ENCODE assay signal across 13 cellular contexts in genomic region chr6:24777227-24777626, GRCh38. TPM values are rescaled to one million over a fixed set of nuclear protein-coding genes. Genes with fewer than 3 reads are reported as not detected.
DNase-seq lines count a peak whose midpoint lies in the region; ATAC-seq, FAIRE-seq and TF ChIP-seq lines count a peak whose summit lies in the region.
"Had no signal": no experiment of that assay in that cellular context is flagged by ENCODE, and none has a peak within 500 bp of the region (broad histone marks: within the 10 kb centered on the region; RNA-seq: fewer than 3 reads in every experiment).

No MANE protein-coding gene starts in this region.

- DNase-seq in A549 (ENCODE audit: low read depth in 1 of 2, low spot score in 1 of 2) (no peak), GM12865 (ENCODE audit: low read depth) (no peak), fibroblast of pulmonary artery (ENCODE audit: low read depth) (no peak), epidermal melanocyte (ENCODE audit: insufficient read length, low spot score) (no peak), NCI-H524 (lab: John Stamatoyannopoulos, UW) (no peak), SIG-M5 treated with dmso at 0.1 percent for 504 hours (lab: John Stamatoyannopoulos, UW; ENCODE audit: unreplicated experiment) (no peak), GM13976 (ENCODE audit: low spot score) (no peak)
- DNase-seq: esophagus squamous epithelium, left cardiac atrium, NCI-H2171, upper lobe of right lung had no signal

- H3K4me3 ChIP-seq in A549, result peak overlapping the region; percentile 94; the same call in 1 of the 3 replicates
- peak overlapping the region; percentile 72 for H3K4me3 ChIP-seq in GM12865 (ENCODE audit: low read depth, low read length)
- H3K4me3 ChIP-seq in SU-DHL-6 (ENCODE audit: insufficient read depth, low read length, poor library complexity, severe bottlenecking), result peak overlapping the region; percentile 87
- peak overlapping the region; percentile 100 for H3K4me3 ChIP-seq in fibroblast of pulmonary artery (replicated peaks; ENCODE audit: low read depth, low read length)
- H3K4me3 ChIP-seq: upper lobe of right lung had no signal

- no peak for TF ChIP-seq RAD21 in A549 (conservative IDR thresholded peaks at IDR 0.05 in 1 of 2, IDR thresholded peaks at IDR 0.05 in 1 of 2)

- peaks cover 64% of the 10 kb centered on the region for H3K79me2 ChIP-seq in SU-DHL-6 (ENCODE audit: insufficient read depth, low read length)

- H3K4me1 ChIP-seq in A549, result peaks cover 36% of the 10 kb centered on the region; the same call in 2 of the 3 replicates

- TF ChIP-seq POLR2A in A549 (IDR thresholded peaks at IDR 0.05; ENCODE audit: low read length), result no peak

- no peaks in the 10 kb centered on the region for H3K9me3 ChIP-seq in A549
- H3K9me3 ChIP-seq in SU-DHL-6 (ENCODE audit: insufficient read depth, low read length), result no peaks in the 10 kb centered on the region
- H3K9me3 ChIP-seq: esophagus squamous epithelium, upper lobe of right lung had no signal

- no peak overlapping the region for H2AFZ ChIP-seq in SU-DHL-6 (ENCODE audit: low read depth, low read length, severe bottlenecking)
- H2AFZ ChIP-seq: parathyroid adenoma had no signal

- H3K27ac ChIP-seq in A549 (no peak overlapping the region), SU-DHL-6 (ENCODE audit: low read depth, low read length) (no peak overlapping the region; the same call in 1 of the 2 replicates)
- H3K27ac ChIP-seq: esophagus squamous epithelium, parathyroid adenoma, upper lobe of right lung had no signal

- POLR2A ChIA-PET in A549 (lab: Yijun Ruan, JAX), result no interaction called here

- TF ChIP-seq EP300 in A549 (IDR thresholded peaks at IDR 0.05), result no peak

- H3K4me2 ChIP-seq in A549 (peak overlapping the region; percentile 93), SU-DHL-6 (ENCODE audit: low read depth, low read length, poor library complexity, severe bottlenecking) (peak overlapping the region; percentile 82)

- WGBS in A549 (ENCODE audit: missing lambda C conversion rate), result 57% methylated on average over 1 of the region's 1 CpG

- no peaks in the 10 kb centered on the region for H3K27me3 ChIP-seq in SU-DHL-6 (ENCODE audit: low read length)
- H3K27me3 ChIP-seq: esophagus squamous epithelium, upper lobe of right lung had no signal

- ATAC-seq in A549, result no peak
- ATAC-seq: left cardiac atrium, upper lobe of right lung had no signal

- peaks cover 25% of the 10 kb centered on the region for H3F3A ChIP-seq in SU-DHL-6 (ENCODE audit: insufficient read depth)

- peaks cover 57% of the 10 kb centered on the region for H3K36me3 ChIP-seq in SU-DHL-6 (ENCODE audit: low read length)
- H3K36me3 ChIP-seq: upper lobe of right lung had no signal

- no peaks in the 10 kb centered on the region for H3K9me2 ChIP-seq in SU-DHL-6 (replicated peaks; ENCODE audit: insufficient read depth, low read length)

- peak overlapping the region; percentile 77 for H3K9ac ChIP-seq in SU-DHL-6 (ENCODE audit: low read length)
- H3K9ac ChIP-seq: parathyroid adenoma had no signal

- no peak for TF ChIP-seq CTCF in A549 (IDR thresholded peaks at IDR 0.05)
- no peak for TF ChIP-seq CTCF in GM12865 (IDR thresholded peaks at IDR 0.05; ENCODE audit: insufficient read depth, low read depth, low read length, missing control alignments)
- TF ChIP-seq CTCF in SU-DHL-6 (IDR thresholded peaks at IDR 0.05; ENCODE audit: insufficient read depth, low read length, poor library complexity, severe bottlenecking), result no peak
- TF ChIP-seq CTCF in fibroblast of pulmonary artery (IDR thresholded peaks at IDR 0.05; ENCODE audit: low read length, missing control alignments), result no peak
- TF ChIP-seq CTCF in GM13976 (IDR thresholded peaks at IDR 0.05; ENCODE audit: borderline replicate concordance, control extremely low read depth, extremely low read depth, insufficient read depth, missing control alignments), result no peak

- no peak for FAIRE-seq in A549 (lab: Jason Lieb, UNC)

- peaks cover 45% of the 10 kb centered on the region for H4K20me1 ChIP-seq in SU-DHL-6 (ENCODE audit: low read depth, low read length)

- in situ Hi-C loops in GM13976 (cut with MboI; ENCODE audit: low sequenced_read_pairs, unreplicated experiment), result no loop called here

- CTCF ChIA-PET in A549 (lab: Yijun Ruan, JAX), result interaction anchor here (1.0 kb wide), 1 partner anchor 293 kb away, joined by 3 read pairs; no protein-coding TSS in a partner anchor

TF ChIP-seq in A549, 52 proteins besides CTCF, POLR2A, EP300 and RAD21:
- TF ChIP-seq KDM1A (IDR thresholded peaks at IDR 0.05; ENCODE audit: low read depth) (no peak), ZNF302 (CRISPR knock-in tag; IDR thresholded peaks at IDR 0.05) (no peak), HOXA7 (CRISPR knock-in tag; IDR thresholded peaks at IDR 0.05) (no peak), RARB (CRISPR knock-in tag; IDR thresholded peaks at IDR 0.05) (no peak), ESRRA (IDR thresholded peaks at IDR 0.05; ENCODE audit: borderline replicate concordance, low read length) (no peak), JUNB (IDR thresholded peaks at IDR 0.05) (no peak), CHD4 (IDR thresholded peaks at IDR 0.05; ENCODE audit: borderline replicate concordance) (no peak), FOSB (CRISPR knock-in tag; IDR thresholded peaks at IDR 0.05) (no peak), ZSCAN20 (CRISPR knock-in tag; IDR thresholded peaks at IDR 0.05) (no peak), EHF (CRISPR knock-in tag; IDR thresholded peaks at IDR 0.05) (no peak), HOXB13 (CRISPR knock-in tag; IDR thresholded peaks at IDR 0.05; ENCODE audit: low read depth) (no peak), ZC3H11A (IDR thresholded peaks at IDR 0.05) (no peak), JUN (IDR thresholded peaks at IDR 0.05) (no peak), EHMT2 (IDR thresholded peaks at IDR 0.05; ENCODE audit: low read depth) (no peak), MAZ (IDR thresholded peaks at IDR 0.05; ENCODE audit: borderline replicate concordance, low read depth, low read length) (no peak), PHF8 (IDR thresholded peaks at IDR 0.05; ENCODE audit: borderline replicate concordance, low read depth) (no peak)
- TF ChIP-seq, protein P1, sequence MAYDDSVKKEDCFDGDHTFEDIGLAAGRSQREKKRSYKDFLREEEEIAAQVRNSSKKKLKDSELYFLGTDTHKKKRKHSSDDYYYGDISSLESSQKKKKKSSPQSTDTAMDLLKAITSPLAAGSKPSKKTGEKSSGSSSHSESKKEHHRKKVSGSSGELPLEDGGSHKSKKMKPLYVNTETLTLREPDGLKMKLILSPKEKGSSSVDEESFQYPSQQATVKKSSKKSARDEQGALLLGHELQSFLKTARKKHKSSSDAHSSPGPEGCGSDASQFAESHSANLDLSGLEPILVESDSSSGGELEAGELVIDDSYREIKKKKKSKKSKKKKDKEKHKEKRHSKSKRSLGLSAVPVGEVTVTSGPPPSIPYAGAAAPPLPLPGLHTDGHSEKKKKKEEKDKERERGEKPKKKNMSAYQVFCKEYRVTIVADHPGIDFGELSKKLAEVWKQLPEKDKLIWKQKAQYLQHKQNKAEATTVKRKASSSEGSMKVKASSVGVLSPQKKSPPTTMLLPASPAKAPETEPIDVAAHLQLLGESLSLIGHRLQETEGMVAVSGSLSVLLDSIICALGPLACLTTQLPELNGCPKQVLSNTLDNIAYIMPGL (CRISPR knock-in tag; IDR thresholded peaks at IDR 0.05; ENCODE audit: borderline replicate concordance), result no peak
- TF ChIP-seq, protein P2, sequence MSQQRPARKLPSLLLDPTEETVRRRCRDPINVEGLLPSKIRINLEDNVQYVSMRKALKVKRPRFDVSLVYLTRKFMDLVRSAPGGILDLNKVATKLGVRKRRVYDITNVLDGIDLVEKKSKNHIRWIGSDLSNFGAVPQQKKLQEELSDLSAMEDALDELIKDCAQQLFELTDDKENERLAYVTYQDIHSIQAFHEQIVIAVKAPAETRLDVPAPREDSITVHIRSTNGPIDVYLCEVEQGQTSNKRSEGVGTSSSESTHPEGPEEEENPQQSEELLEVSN (IDR thresholded peaks at IDR 0.05; ENCODE audit: borderline replicate concordance, low read depth), result no peak
TF ChIP-seq in A549: peak in this region for 0.

RNA-seq across cellular contexts. Expression of gene GMNN, which starts 2.5 kb away (rescaled TPM):
- 44.1 and 59.2 TPM in 2 replicates for polyA plus RNA-seq in A549 (2011; rRNA removed)
- 40.7 and 45.8 TPM in 2 replicates for polyA plus RNA-seq in A549 (2012; cell fraction: cytosol; rRNA removed)
- 37.0 and 47.2 TPM in 2 replicates for polyA plus RNA-seq in A549 (2012; cell fraction: nucleus; rRNA removed)
- polyA plus RNA-seq in A549 (2017; fragmentation: RNase III; extraction: RNeasy Plus Mini Kit Qiagen cat#74134 plus additional on column Dnase treatment), result 56.8 to 59.4 TPM (median 59.2 TPM) in 3 replicates
- polyA minus RNA-seq in A549 (2011; rRNA and poly(A)+ RNA removed), result 9.1 and 18.3 TPM in 2 replicates

RNA-seq across cellular contexts. Expression of gene ARMH2, which starts 21.5 kb away (rescaled TPM):
- polyA plus RNA-seq in A549 (2011; rRNA removed) (not detected in 2 replicates), A549 (2017; fragmentation: RNase III; extraction: RNeasy Plus Mini Kit Qiagen cat#74134 plus additional on column Dnase treatment) (not detected in 3 replicates)
- polyA plus RNA-seq in A549 (2012; cell fraction: cytosol; rRNA removed), result not detected in 2 replicates
- not detected in 2 replicates for polyA plus RNA-seq in A549 (2012; cell fraction: nucleus; rRNA removed)
- not detected in 2 replicates for polyA minus RNA-seq in A549 (2011; rRNA and poly(A)+ RNA removed)

RNA-seq across cellular contexts. Expression of gene C6orf62, which starts 58.3 kb away (rescaled TPM):
- polyA plus RNA-seq in A549 (2011; rRNA removed) (67.5 and 73.4 TPM in 2 replicates), A549 (2017; fragmentation: RNase III; extraction: RNeasy Plus Mini Kit Qiagen cat#74134 plus additional on column Dnase treatment) (66.3 to 75.5 TPM (median 66.6 TPM) in 3 replicates)
- 17.7 and 20.3 TPM in 2 replicates for polyA plus RNA-seq in A549 (2012; cell fraction: cytosol; rRNA removed)
- polyA plus RNA-seq in A549 (2012; cell fraction: nucleus; rRNA removed), result 10.0 and 13.6 TPM in 2 replicates
- 48.1 and 51.3 TPM in 2 replicates for polyA minus RNA-seq in A549 (2011; rRNA and poly(A)+ RNA removed)
